10 cellular contexts compared by ENCODE assay signal in genomic region chr2:30255026-30255425, GRCh38. TPM values are rescaled to one million over a fixed set of nuclear protein-coding genes. Genes with fewer than 3 reads are reported as not detected.
DNase-seq lines count a peak whose midpoint lies in the region; ATAC-seq, FAIRE-seq and TF ChIP-seq lines count a peak whose summit lies in the region.
"Had no signal": no experiment of that assay in that cellular context is flagged by ENCODE, and none has a peak within 500 bp of the region (broad histone marks: within the 10 kb centered on the region; RNA-seq: fewer than 3 reads in every experiment).

No MANE protein-coding gene starts in this region.

- no peaks in the 10 kb centered on the region for H3K9me3 ChIP-seq in A673 (ENCODE audit: low read depth, low read length, poor library complexity, severe bottlenecking)
- H3K9me3 ChIP-seq in CD8-positive, alpha-beta memory T cell (ENCODE audit: low read length), result no peaks in the 10 kb centered on the region
- H3K9me3 ChIP-seq in parathyroid adenoma (ENCODE audit: control insufficient read depth, low read length), result no peaks in the 10 kb centered on the region
- H3K9me3 ChIP-seq in kidney (ENCODE audit: control insufficient read depth in 1 of 2, low read length in 2 of 2), result no peaks in the 10 kb centered on the region

- H3K27me3 ChIP-seq in A673 (replicated peaks; ENCODE audit: insufficient read depth, low read depth, low read length, poor library complexity) (no peaks in the 10 kb centered on the region), parathyroid adenoma (ENCODE audit: control insufficient read depth, insufficient read depth, low read length) (no peaks in the 10 kb centered on the region)
- H3K27me3 ChIP-seq in CD8-positive, alpha-beta memory T cell (ENCODE audit: insufficient read depth, low read length, poor library complexity, severe bottlenecking), result no peaks in the 10 kb centered on the region

- H3K27ac Mint-ChIP-seq in CD8-positive, alpha-beta memory T cell, result peak overlapping the region; percentile 75 to 95 (median 90)
- peak overlapping the region; percentile 79 for H3K27ac Mint-ChIP-seq in central memory CD8-positive, alpha-beta T cell (ENCODE audit: low read depth)

- H3K36me3 Mint-ChIP-seq in CD8-positive, alpha-beta memory T cell, result peaks cover 14 to 86% (median 27%) of the 10 kb centered on the region in 3 donors
- H3K36me3 Mint-ChIP-seq in central memory CD8-positive, alpha-beta T cell (ENCODE audit: insufficient read depth), result peaks cover 56% of the 10 kb centered on the region

- intact Hi-C loops in A673 (cut with micrococcal nuclease; ENCODE audit: unreplicated experiment) (no loop called here), kidney (cut with DNase I) (no loop called here)

- no peaks in the 10 kb centered on the region for H3K9me3 Mint-ChIP-seq in CD8-positive, alpha-beta memory T cell
- H3K9me3 Mint-ChIP-seq in central memory CD8-positive, alpha-beta T cell, result no peaks in the 10 kb centered on the region

- H3K4me1 ChIP-seq in A673 (ENCODE audit: insufficient read depth, low read length, poor library complexity, severe bottlenecking) (peaks cover 8% of the 10 kb centered on the region), parathyroid adenoma (peaks cover 48% of the 10 kb centered on the region), kidney (ENCODE audit: control insufficient read depth in 1 of 2, insufficient read depth in 1 of 2, low read depth in 1 of 2, low read length in 2 of 2) (peaks cover 16 to 27% of the 10 kb centered on the region in 2 donors)
- peaks cover 92% of the 10 kb centered on the region for H3K4me1 ChIP-seq in CD8-positive, alpha-beta memory T cell (ENCODE audit: insufficient read depth, low read length)

- CTCF ChIA-PET in A673 (lab: Charles Lee) (no interaction called here), HEK293T (lab: Yijun Ruan, JAX) (no interaction called here)
- CTCF ChIA-PET in CD8-positive, alpha-beta memory T cell (lab: Charles Lee), result interaction anchor here (2.9 kb wide), 1 partner anchor 15 kb away, joined by 11 read pairs; no protein-coding TSS in a partner anchor

- no peak for FAIRE-seq in kidney (lab: Jason Lieb, UNC)
- FAIRE-seq: colon had no signal

- no peaks in the 10 kb centered on the region for H3K27me3 Mint-ChIP-seq in CD8-positive, alpha-beta memory T cell
- H3K27me3 Mint-ChIP-seq in central memory CD8-positive, alpha-beta T cell, result no peaks in the 10 kb centered on the region

- no peak for TF ChIP-seq CTCF in A673 (conservative IDR thresholded peaks at IDR 0.05; ENCODE audit: low read depth, low read length)
- TF ChIP-seq CTCF in parathyroid adenoma (IDR thresholded peaks at IDR 0.05), result no peak
- TF ChIP-seq CTCF in kidney (IDR thresholded peaks at IDR 0.05; ENCODE audit: borderline replicate concordance, extremely low read depth, insufficient read depth), result no peak

- H3K4me3 Mint-ChIP-seq in CD8-positive, alpha-beta memory T cell, result peak overlapping the region in 5 of 7 donors; percentile 37 to 65 (median 54)
- peak overlapping the region; percentile 41 for H3K4me3 Mint-ChIP-seq in central memory CD8-positive, alpha-beta T cell

- H3K27ac ChIP-seq in A673 (ENCODE audit: low read depth, low read length, poor library complexity, severe bottlenecking) (peak overlapping the region; percentile 8), parathyroid adenoma (peak overlapping the region; percentile 92), kidney (ENCODE audit: low read depth in 2 of 2, low read length in 2 of 2) (peak overlapping the region in 1 of 2 donors; percentile 30)
- H3K27ac ChIP-seq in CD8-positive, alpha-beta memory T cell (ENCODE audit: low read depth, low read length), result peak overlapping the region; percentile 80

- DNase-seq in A673 (ENCODE audit: low spot score) (no peak), kidney (no peak), HEK293T (ENCODE audit: extremely low spot score) (no peak)
- no peak for DNase-seq in CD8-positive, alpha-beta memory T cell
- DNase-seq in central memory CD8-positive, alpha-beta T cell (ENCODE audit: low spot score in 2 of 2), result no peak
- DNase-seq: NCI-H1694 treated with DMSO at 0.1 percent for 48 hours had no signal

- no TSS peak for BruUV-seq in A673 (replicated peaks; lab: Mats Ljungman, UMichigan)

- H3K4me3 ChIP-seq in A673 (ENCODE audit: low read depth, low read length, poor library complexity, severe bottlenecking) (no peak overlapping the region), parathyroid adenoma (ENCODE audit: low read depth, low read length) (no peak overlapping the region), kidney (ENCODE audit: low read length in 2 of 2) (no peak overlapping the region)
- no peak overlapping the region for H3K4me3 ChIP-seq in CD8-positive, alpha-beta memory T cell (ENCODE audit: low read length)

- peak overlapping the region; percentile 44 for H3K4me2 ChIP-seq in parathyroid adenoma (ENCODE audit: low read length)

- no peak overlapping the region for H3K9ac ChIP-seq in parathyroid adenoma
- no peak overlapping the region for H3K9ac ChIP-seq in kidney (ENCODE audit: low read length in 2 of 2)

- H3K4me1 Mint-ChIP-seq in CD8-positive, alpha-beta memory T cell, result peaks cover 86 to 98% (median 96%) of the 10 kb centered on the region in 3 donors
- H3K4me1 Mint-ChIP-seq in central memory CD8-positive, alpha-beta T cell, result peaks cover 91% of the 10 kb centered on the region

- H3K79me2 ChIP-seq in parathyroid adenoma, result peaks cover 26% of the 10 kb centered on the region

- no peak for ATAC-seq in central memory CD8-positive, alpha-beta T cell (replicated peaks; ENCODE audit: extremely low read depth, poor library complexity, severe bottlenecking)
- ATAC-seq in GM18498 (IDR thresholded peaks at IDR 0.05; ENCODE audit: unreplicated experiment) (no peak), HG03108 (IDR thresholded peaks at IDR 0.05; ENCODE audit: unreplicated experiment) (no peak)

- H3K36me3 ChIP-seq in A673 (ENCODE audit: insufficient read depth, low read length, poor library complexity, severe bottlenecking) (peaks cover 40% of the 10 kb centered on the region), parathyroid adenoma (ENCODE audit: control insufficient read depth, insufficient read depth, low read length) (no peaks in the 10 kb centered on the region), kidney (ENCODE audit: control insufficient read depth in 1 of 2, insufficient read depth in 2 of 2, low read length in 2 of 2) (peaks cover 20 to 25% of the 10 kb centered on the region in 2 donors)
- H3K36me3 ChIP-seq in CD8-positive, alpha-beta memory T cell (ENCODE audit: insufficient read depth, low read length), result peaks cover 25% of the 10 kb centered on the region

- POLR2A ChIA-PET in A673 (lab: Charles Lee; ENCODE audit: low non-redundant PET) (no interaction called here), HEK293T (lab: Yijun Ruan, JAX) (no interaction called here)
- POLR2A ChIA-PET in CD8-positive, alpha-beta memory T cell (lab: Charles Lee), result interaction anchor here (1.1 kb wide), 1 partner anchor 16 kb away, joined by 3 read pairs; no protein-coding TSS in a partner anchor

- no peak overlapping the region for H2AFZ ChIP-seq in parathyroid adenoma

TF ChIP-seq in HEK293T, 16 proteins besides CTCF, POLR2A, EP300 and RAD21:
- TF ChIP-seq ZNF384 (IDR thresholded peaks at IDR 0.05) (no peak), TARDBP (IDR thresholded peaks at IDR 0.05) (no peak), PKNOX1 (IDR thresholded peaks at IDR 0.05) (no peak), SUZ12 (IDR thresholded peaks at IDR 0.05) (no peak), NFRKB (IDR thresholded peaks at IDR 0.05) (no peak), CTBP1 (IDR thresholded peaks at IDR 0.05; ENCODE audit: borderline replicate concordance) (no peak), ARNT (IDR thresholded peaks at IDR 0.05) (no peak), LEF1 (IDR thresholded peaks at IDR 0.05; ENCODE audit: borderline replicate concordance) (no peak)

RNA-seq across cellular contexts. Expression of gene LBH, which starts 23.7 kb away (rescaled TPM):
- total RNA-seq in A673 (2021) (114 and 140 TPM in 2 replicates), kidney (81.9 TPM)
- total RNA-seq in CD8-positive, alpha-beta memory T cell, result 100 to 1,000 TPM; 115 to 121 TPM
- polyA plus RNA-seq in CD8-positive, alpha-beta memory T cell, result 156 TPM
- 27.2 TPM for polyA plus RNA-seq in kidney (ENCODE audit: insufficient read depth, low read depth, low replicate concordance)
